In the genomic region with DNA sequence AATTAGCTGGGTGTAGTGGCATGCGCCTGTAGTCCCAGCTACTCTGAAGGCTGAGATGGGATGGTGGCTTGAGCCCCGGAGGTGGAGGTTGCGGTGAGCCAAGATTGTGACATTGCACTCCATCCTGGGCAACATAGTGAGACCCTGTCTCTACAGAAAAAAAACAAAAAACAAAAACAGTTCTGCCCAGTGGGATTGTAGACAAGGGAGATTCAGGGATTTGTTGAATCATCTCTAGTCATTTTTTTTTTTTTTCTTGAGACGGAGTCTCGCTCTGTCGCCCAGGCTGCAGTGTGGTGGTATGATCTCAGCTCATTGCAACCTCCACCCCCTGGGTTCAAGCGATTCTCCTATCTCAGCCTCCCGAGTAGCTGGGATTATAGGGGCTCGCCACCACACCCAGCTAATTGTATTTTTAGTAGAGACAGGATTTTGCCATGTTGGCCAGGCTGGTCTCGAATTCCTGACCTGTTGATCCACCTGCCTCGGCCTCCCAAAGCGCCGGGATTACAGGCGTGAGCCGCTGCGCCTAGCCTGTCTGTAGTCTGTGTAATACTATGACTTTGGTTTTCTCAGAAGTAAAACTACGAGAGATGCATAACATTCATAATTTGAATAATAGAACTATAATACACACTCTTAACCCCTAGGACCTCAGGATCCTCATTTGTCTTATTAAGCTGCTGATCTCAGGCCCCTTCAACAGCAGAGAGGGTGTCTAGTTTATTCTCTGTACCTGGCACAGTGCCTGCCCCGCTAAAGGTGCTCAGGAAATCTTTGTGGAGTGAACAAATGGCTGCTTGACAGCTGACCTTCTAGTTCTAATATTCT, we compare ENCODE assay signal across 8 cellular contexts.
DNase-seq lines count a peak whose midpoint lies in the region; ATAC-seq and TF ChIP-seq lines count a peak whose summit lies in the region.

No MANE protein-coding gene starts in this region.

- in situ Hi-C loops in HAP-1 (cut with MboI; ENCODE audit: low sequenced_read_pairs), result no loop called here
- in situ Hi-C loops in GM13976 (cut with MboI; ENCODE audit: low sequenced_read_pairs, unreplicated experiment), result no loop called here

- H3K4me1 ChIP-seq in HAP-1, result peaks cover 68% of the 10 kb centered on the region

- H3K9ac ChIP-seq in SK-N-MC (ENCODE audit: insufficient read length), result peak overlapping the region; percentile 87

- H3K27me3 ChIP-seq in HAP-1 (ENCODE audit: low read depth), result no peaks in the 10 kb centered on the region

- no peak for TF ChIP-seq CTCF in fibroblast of pulmonary artery (IDR thresholded peaks at IDR 0.05; ENCODE audit: low read length, missing control alignments)
- no peak for TF ChIP-seq CTCF in retinal pigment epithelial cell (conservative IDR thresholded peaks at IDR 0.05; ENCODE audit: low read depth, low read length)
- no peak for TF ChIP-seq CTCF in GM13976 (IDR thresholded peaks at IDR 0.05; ENCODE audit: borderline replicate concordance, control extremely low read depth, extremely low read depth, insufficient read depth, missing control alignments)

- H3K9me3 ChIP-seq in HAP-1 (no peaks in the 10 kb centered on the region), SK-N-MC (ENCODE audit: low read depth, low read length) (no peaks in the 10 kb centered on the region)

- DNase-seq in HAP-1 (ENCODE audit: low spot score in 2 of 2) (peak in 1 of 2 experiments; percentile 52), SK-N-MC (ENCODE audit: low read depth, low spot score) (no peak), fibroblast of pulmonary artery (ENCODE audit: low read depth) (no peak), retinal pigment epithelial cell (ENCODE audit: low read depth) (no peak), HuH-7 (ENCODE audit: low spot score) (no peak), GM13976 (ENCODE audit: low spot score) (no peak)
- DNase-seq in activated CD4-positive, alpha-beta T cell treated with anti-CD3 and anti-CD28 coated beads for 1 hour, result no peak

- peak overlapping the region; percentile 73 for H3K4me3 ChIP-seq in HAP-1
- H3K4me3 ChIP-seq in SK-N-MC, result peak overlapping the region; percentile 94
- H3K4me3 ChIP-seq in fibroblast of pulmonary artery (replicated peaks; ENCODE audit: low read depth, low read length), result peak overlapping the region; percentile 88
- peak overlapping the region; percentile 85 for H3K4me3 ChIP-seq in retinal pigment epithelial cell (ENCODE audit: low read length)

- H3K36me3 ChIP-seq in HAP-1 (replicated peaks) (0 out of 2 replicates have a peak, but pooled peaks cover 4% of the 10 kb centered on the region), SK-N-MC (ENCODE audit: insufficient read depth, low read length) (no peaks in the 10 kb centered on the region)

- ATAC-seq in HG03432 (IDR thresholded peaks at IDR 0.05; ENCODE audit: unreplicated experiment), result no peak

- peak overlapping the region; percentile 90 for H3K27ac ChIP-seq in SK-N-MC
